1 cellular context compared by ENCODE assay signal in the genomic region with DNA sequence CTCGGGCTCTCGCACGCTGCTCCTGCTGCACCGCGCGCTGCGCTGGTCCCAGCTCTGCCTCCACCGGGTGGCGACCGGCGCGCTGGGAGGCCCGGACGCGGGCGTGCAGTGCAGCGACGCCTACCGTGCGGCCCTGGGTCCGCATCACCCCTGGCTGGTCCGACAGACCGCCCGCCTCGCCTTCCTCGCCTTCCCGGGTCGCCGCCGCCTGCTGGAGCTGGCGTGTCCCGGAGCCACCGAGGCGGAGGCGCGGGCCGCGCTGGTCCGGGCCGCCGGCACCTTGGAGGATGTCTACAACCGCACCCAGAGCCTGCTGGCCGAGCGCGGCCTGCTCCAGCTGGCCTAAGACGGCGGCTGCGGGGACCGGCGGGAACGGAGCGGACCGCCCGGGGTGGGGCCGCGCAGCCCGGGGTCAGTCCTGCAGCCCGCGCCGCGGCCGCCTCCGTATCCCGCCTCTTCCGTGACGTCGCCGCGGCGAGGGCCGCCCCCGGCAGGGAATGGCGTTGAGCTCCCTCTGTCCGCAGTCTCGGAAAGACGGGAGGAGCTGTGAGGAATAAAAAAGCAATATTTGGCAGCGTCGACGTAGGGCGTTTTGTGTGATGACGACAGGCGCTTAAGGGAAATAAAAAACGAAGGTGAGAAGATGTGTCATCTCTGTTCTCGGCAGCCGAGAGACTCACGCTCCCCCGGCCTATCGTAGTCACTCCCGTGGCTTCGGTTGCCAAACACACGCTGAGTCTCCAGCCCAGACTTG.
TF ChIP-seq lines count a peak whose summit lies in the region.

No MANE protein-coding gene starts in this region.

TF ChIP-seq in IMR-90, 13 proteins besides CTCF, POLR2A, EP300 and RAD21:
- peak; percentile 55 for TF ChIP-seq SMC3 (IDR thresholded peaks at IDR 0.05; ENCODE audit: low read depth, low read length)
- peak; percentile 41; the same call in 1 of the 2 replicates for TF ChIP-seq FOS (IDR thresholded peaks at IDR 0.05; ENCODE audit: low read depth, low read length)
- TF ChIP-seq, protein P1, sequence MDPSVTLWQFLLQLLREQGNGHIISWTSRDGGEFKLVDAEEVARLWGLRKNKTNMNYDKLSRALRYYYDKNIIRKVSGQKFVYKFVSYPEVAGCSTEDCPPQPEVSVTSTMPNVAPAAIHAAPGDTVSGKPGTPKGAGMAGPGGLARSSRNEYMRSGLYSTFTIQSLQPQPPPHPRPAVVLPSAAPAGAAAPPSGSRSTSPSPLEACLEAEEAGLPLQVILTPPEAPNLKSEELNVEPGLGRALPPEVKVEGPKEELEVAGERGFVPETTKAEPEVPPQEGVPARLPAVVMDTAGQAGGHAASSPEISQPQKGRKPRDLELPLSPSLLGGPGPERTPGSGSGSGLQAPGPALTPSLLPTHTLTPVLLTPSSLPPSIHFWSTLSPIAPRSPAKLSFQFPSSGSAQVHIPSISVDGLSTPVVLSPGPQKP (IDR thresholded peaks at IDR 0.05; ENCODE audit: borderline replicate concordance, low read depth, low read length): no peak
- no peak for TF ChIP-seq RFX5 (IDR thresholded peaks at IDR 0.05; ENCODE audit: low read depth, low read length)
- TF ChIP-seq RCOR1 (IDR thresholded peaks at IDR 0.05; ENCODE audit: insufficient replicate concordance, low read length): no peak
- no peak for TF ChIP-seq NFE2L2 (IDR thresholded peaks at IDR 0.05; ENCODE audit: low read depth, low read length)
- peak; percentile 62; the same call in 1 of the 2 replicates for TF ChIP-seq MAZ (IDR thresholded peaks at IDR 0.05; ENCODE audit: borderline replicate concordance, low read depth, low read length)
- TF ChIP-seq CHD1 (IDR thresholded peaks at IDR 0.05; ENCODE audit: low read depth, low read length): no peak
- TF ChIP-seq USF2 (IDR thresholded peaks at IDR 0.05; ENCODE audit: low read depth, low read length): no peak
- TF ChIP-seq CEBPB (IDR thresholded peaks at IDR 0.05; ENCODE audit: low read depth, low read length): peak; percentile 78
- TF ChIP-seq MXI1 (IDR thresholded peaks at IDR 0.05; ENCODE audit: borderline replicate concordance, low read depth, low read length): peak; percentile 59; the same call in 1 of the 2 replicates
- TF ChIP-seq MAFK (IDR thresholded peaks at IDR 0.05; ENCODE audit: low read depth, low read length): no peak
- peak; percentile 67 for TF ChIP-seq BHLHE40 (IDR thresholded peaks at IDR 0.05; ENCODE audit: low read depth, low read length)
